In the genomic region with DNA sequence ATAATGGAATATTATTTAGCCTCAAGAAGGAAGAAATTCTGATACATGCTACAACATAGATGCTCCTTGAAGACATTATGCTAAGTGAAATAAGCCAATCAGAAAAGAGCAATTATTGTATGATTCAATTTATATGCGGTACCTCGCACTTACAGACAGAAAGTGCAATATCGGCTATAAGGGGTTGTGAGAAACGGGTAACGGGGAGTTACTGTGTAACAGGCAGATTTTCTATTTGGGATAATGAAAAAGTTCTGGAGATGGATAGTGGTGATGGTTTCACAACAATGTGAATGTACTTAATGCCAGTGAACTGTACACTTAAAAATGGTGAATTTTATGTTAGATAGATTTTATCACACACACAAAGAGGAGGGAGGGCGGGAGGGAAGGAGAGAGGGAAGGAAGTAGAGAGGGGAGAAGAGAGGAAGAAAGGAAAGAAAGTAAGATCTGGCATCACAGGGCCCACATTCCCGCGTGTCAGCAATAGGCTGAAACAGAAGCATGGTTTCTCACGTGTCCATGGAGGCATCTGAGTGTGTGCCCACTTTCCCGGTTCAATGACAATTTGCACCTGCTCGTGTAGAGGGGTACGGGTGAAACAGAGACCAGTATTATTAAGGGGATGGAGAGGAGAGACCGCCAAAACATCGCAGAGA, we compare ENCODE assay signal across 1 cellular context.
TF ChIP-seq lines count a peak whose summit lies in the region.

No MANE protein-coding gene starts in this region.

TF ChIP-seq in K562, 482 proteins besides CTCF, POLR2A, EP300 and RAD21 (continued from another document):
- TF ChIP-seq, protein P1, sequence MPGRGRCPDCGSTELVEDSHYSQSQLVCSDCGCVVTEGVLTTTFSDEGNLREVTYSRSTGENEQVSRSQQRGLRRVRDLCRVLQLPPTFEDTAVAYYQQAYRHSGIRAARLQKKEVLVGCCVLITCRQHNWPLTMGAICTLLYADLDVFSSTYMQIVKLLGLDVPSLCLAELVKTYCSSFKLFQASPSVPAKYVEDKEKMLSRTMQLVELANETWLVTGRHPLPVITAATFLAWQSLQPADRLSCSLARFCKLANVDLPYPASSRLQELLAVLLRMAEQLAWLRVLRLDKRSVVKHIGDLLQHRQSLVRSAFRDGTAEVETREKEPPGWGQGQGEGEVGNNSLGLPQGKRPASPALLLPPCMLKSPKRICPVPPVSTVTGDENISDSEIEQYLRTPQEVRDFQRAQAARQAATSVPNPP (IDR thresholded peaks at IDR 0.05; ENCODE audit: borderline replicate concordance, insufficient read depth, insufficient read length), result no peak
- TF ChIP-seq, protein P2, sequence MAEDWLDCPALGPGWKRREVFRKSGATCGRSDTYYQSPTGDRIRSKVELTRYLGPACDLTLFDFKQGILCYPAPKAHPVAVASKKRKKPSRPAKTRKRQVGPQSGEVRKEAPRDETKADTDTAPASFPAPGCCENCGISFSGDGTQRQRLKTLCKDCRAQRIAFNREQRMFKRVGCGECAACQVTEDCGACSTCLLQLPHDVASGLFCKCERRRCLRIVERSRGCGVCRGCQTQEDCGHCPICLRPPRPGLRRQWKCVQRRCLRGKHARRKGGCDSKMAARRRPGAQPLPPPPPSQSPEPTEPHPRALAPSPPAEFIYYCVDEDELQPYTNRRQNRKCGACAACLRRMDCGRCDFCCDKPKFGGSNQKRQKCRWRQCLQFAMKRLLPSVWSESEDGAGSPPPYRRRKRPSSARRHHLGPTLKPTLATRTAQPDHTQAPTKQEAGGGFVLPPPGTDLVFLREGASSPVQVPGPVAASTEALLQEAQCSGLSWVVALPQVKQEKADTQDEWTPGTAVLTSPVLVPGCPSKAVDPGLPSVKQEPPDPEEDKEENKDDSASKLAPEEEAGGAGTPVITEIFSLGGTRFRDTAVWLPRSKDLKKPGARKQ (CRISPR knock-in tag; IDR thresholded peaks at IDR 0.05), result peak; percentile 88
- TF ChIP-seq RB1 (IDR thresholded peaks at IDR 0.05; ENCODE audit: low read depth) (peak; percentile 14; the same call in 1 of the 2 replicates), FIP1L1 (IDR thresholded peaks at IDR 0.05; ENCODE audit: low read depth, low read length, poor library complexity, severe bottlenecking) (no peak), NCOR1 (IDR thresholded peaks at IDR 0.05) (no peak), BRD9 (IDR thresholded peaks at IDR 0.05; ENCODE audit: low read depth, partially characterized antibody) (peak; percentile 25), ZNF589 (CRISPR knock-in tag; IDR thresholded peaks at IDR 0.05; ENCODE audit: low read depth) (peak; percentile 66; the same call in 1 of the 2 replicates), PHF20 (IDR thresholded peaks at IDR 0.05; ENCODE audit: partially characterized antibody) (peak; percentile 32), MIER1 (IDR thresholded peaks at IDR 0.05; ENCODE audit: low read depth) (no peak), RHOXF2B (CRISPR knock-in tag; conservative IDR thresholded peaks at IDR 0.05) (0 out of 2 replicates have a peak, but pooled peaks have one; percentile 49), ZZZ3 (IDR thresholded peaks at IDR 0.05) (no peak), CBX5 (IDR thresholded peaks at IDR 0.05; ENCODE audit: borderline replicate concordance, low read depth) (peak; percentile 87), CBX1 (IDR thresholded peaks at IDR 0.05; ENCODE audit: low read depth) (0 out of 2 replicates have a peak, but pooled peaks have one; percentile 7), SMC3 (conservative IDR thresholded peaks at IDR 0.05; ENCODE audit: insufficient read depth, low read depth, low read length) (no peak), ZBED1 (IDR thresholded peaks at IDR 0.05) (no peak), U2AF1 (optimal IDR thresholded peaks at IDR 0.05; ENCODE audit: low read depth, low read length) (no peak), ELF4 (CRISPR knock-in tag; IDR thresholded peaks at IDR 0.05) (no peak), KAT7 (CRISPR knock-in tag; IDR thresholded peaks at IDR 0.05; ENCODE audit: borderline replicate concordance) (peak; percentile 61; the same call in 1 of the 2 replicates), TRIM24 (IDR thresholded peaks at IDR 0.05) (peak in 1 of 2 experiments; percentile 71; a peak in 2 of 4 replicates), TRIM28 (IDR thresholded peaks at IDR 0.05) (peak; percentile 79), CBX3 (IDR thresholded peaks at IDR 0.05; ENCODE audit: borderline replicate concordance in 1 of 2, low read length in 2 of 2) (peak in 1 of 2 experiments; percentile 93; a peak in 2 of 3 replicates)
- TF ChIP-seq, protein P3, sequence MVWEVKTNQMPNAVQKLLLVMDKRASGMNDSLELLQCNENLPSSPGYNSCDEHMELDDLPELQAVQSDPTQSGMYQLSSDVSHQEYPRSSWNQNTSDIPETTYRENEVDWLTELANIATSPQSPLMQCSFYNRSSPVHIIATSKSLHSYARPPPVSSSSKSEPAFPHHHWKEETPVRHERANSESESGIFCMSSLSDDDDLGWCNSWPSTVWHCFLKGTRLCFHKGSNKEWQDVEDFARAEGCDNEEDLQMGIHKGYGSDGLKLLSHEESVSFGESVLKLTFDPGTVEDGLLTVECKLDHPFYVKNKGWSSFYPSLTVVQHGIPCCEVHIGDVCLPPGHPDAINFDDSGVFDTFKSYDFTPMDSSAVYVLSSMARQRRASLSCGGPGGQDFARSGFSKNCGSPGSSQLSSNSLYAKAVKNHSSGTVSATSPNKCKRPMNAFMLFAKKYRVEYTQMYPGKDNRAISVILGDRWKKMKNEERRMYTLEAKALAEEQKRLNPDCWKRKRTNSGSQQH (CRISPR knock-in tag; IDR thresholded peaks at IDR 0.05), result 0 out of 2 replicates have a peak, but pooled peaks have one; percentile 42
- TF ChIP-seq, protein P4, sequence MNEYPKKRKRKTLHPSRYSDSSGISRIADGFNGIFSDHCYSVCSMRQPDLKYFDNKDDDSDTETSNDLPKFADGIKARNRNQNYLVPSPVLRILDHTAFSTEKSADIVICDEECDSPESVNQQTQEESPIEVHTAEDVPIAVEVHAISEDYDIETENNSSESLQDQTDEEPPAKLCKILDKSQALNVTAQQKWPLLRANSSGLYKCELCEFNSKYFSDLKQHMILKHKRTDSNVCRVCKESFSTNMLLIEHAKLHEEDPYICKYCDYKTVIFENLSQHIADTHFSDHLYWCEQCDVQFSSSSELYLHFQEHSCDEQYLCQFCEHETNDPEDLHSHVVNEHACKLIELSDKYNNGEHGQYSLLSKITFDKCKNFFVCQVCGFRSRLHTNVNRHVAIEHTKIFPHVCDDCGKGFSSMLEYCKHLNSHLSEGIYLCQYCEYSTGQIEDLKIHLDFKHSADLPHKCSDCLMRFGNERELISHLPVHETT (CRISPR knock-in tag; conservative IDR thresholded peaks at IDR 0.05 in 1 of 2, IDR thresholded peaks at IDR 0.05 in 1 of 2), result 0 out of 4 replicates have a peak, but pooled peaks of 1 of the 2 experiments have one; percentile 60
- TF ChIP-seq, protein P5, sequence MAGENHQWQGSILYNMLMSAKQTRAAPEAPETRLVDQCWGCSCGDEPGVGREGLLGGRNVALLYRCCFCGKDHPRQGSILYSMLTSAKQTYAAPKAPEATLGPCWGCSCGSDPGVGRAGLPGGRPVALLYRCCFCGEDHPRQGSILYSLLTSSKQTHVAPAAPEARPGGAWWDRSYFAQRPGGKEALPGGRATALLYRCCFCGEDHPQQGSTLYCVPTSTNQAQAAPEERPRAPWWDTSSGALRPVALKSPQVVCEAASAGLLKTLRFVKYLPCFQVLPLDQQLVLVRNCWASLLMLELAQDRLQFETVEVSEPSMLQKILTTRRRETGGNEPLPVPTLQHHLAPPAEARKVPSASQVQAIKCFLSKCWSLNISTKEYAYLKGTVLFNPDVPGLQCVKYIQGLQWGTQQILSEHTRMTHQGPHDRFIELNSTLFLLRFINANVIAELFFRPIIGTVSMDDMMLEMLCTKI (IDR thresholded peaks at IDR 0.05; ENCODE audit: partially characterized antibody), result no peak
- TF ChIP-seq, protein P6, sequence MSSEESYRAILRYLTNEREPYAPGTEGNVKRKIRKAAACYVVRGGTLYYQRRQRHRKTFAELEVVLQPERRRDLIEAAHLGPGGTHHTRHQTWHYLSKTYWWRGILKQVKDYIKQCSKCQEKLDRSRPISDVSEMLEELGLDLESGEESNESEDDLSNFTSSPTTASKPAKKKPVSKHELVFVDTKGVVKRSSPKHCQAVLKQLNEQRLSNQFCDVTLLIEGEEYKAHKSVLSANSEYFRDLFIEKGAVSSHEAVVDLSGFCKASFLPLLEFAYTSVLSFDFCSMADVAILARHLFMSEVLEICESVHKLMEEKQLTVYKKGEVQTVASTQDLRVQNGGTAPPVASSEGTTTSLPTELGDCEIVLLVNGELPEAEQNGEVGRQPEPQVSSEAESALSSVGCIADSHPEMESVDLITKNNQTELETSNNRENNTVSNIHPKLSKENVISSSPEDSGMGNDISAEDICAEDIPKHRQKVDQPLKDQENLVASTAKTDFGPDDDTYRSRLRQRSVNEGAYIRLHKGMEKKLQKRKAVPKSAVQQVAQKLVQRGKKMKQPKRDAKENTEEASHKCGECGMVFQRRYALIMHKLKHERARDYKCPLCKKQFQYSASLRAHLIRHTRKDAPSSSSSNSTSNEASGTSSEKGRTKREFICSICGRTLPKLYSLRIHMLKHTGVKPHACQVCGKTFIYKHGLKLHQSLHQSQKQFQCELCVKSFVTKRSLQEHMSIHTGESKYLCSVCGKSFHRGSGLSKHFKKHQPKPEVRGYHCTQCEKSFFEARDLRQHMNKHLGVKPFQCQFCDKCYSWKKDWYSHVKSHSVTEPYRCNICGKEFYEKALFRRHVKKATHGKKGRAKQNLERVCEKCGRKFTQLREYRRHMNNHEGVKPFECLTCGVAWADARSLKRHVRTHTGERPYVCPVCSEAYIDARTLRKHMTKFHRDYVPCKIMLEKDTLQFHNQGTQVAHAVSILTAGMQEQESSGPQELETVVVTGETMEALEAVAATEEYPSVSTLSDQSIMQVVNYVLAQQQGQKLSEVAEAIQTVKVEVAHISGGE (CRISPR knock-in tag; IDR thresholded peaks at IDR 0.05), result 0 out of 6 replicates have a peak, but pooled peaks of 1 of the 3 experiments have one; percentile 15
- TF ChIP-seq, protein P7, sequence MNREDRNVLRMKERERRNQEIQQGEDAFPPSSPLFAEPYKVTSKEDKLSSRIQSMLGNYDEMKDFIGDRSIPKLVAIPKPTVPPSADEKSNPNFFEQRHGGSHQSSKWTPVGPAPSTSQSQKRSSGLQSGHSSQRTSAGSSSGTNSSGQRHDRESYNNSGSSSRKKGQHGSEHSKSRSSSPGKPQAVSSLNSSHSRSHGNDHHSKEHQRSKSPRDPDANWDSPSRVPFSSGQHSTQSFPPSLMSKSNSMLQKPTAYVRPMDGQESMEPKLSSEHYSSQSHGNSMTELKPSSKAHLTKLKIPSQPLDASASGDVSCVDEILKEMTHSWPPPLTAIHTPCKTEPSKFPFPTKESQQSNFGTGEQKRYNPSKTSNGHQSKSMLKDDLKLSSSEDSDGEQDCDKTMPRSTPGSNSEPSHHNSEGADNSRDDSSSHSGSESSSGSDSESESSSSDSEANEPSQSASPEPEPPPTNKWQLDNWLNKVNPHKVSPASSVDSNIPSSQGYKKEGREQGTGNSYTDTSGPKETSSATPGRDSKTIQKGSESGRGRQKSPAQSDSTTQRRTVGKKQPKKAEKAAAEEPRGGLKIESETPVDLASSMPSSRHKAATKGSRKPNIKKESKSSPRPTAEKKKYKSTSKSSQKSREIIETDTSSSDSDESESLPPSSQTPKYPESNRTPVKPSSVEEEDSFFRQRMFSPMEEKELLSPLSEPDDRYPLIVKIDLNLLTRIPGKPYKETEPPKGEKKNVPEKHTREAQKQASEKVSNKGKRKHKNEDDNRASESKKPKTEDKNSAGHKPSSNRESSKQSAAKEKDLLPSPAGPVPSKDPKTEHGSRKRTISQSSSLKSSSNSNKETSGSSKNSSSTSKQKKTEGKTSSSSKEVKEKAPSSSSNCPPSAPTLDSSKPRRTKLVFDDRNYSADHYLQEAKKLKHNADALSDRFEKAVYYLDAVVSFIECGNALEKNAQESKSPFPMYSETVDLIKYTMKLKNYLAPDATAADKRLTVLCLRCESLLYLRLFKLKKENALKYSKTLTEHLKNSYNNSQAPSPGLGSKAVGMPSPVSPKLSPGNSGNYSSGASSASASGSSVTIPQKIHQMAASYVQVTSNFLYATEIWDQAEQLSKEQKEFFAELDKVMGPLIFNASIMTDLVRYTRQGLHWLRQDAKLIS (CRISPR knock-in tag; IDR thresholded peaks at IDR 0.05), result no peak; the same call in none of the 2 replicates
- TF ChIP-seq, protein P8, sequence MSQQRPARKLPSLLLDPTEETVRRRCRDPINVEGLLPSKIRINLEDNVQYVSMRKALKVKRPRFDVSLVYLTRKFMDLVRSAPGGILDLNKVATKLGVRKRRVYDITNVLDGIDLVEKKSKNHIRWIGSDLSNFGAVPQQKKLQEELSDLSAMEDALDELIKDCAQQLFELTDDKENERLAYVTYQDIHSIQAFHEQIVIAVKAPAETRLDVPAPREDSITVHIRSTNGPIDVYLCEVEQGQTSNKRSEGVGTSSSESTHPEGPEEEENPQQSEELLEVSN (IDR thresholded peaks at IDR 0.05; ENCODE audit: borderline replicate concordance in 1 of 2, extremely low read depth in 1 of 2, insufficient read depth in 1 of 2, insufficient read length in 1 of 2, low read depth in 1 of 2, low read length in 1 of 2, poor library complexity in 1 of 2, severe bottlenecking in 1 of 2), result peak; percentile 60 to 72
- TF ChIP-seq, protein P9, sequence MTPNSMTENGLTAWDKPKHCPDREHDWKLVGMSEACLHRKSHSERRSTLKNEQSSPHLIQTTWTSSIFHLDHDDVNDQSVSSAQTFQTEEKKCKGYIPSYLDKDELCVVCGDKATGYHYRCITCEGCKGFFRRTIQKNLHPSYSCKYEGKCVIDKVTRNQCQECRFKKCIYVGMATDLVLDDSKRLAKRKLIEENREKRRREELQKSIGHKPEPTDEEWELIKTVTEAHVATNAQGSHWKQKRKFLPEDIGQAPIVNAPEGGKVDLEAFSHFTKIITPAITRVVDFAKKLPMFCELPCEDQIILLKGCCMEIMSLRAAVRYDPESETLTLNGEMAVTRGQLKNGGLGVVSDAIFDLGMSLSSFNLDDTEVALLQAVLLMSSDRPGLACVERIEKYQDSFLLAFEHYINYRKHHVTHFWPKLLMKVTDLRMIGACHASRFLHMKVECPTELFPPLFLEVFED (CRISPR knock-in tag; conservative IDR thresholded peaks at IDR 0.05), result peak; percentile 37; the same call in 1 of the 2 replicates
- TF ChIP-seq, protein P10, sequence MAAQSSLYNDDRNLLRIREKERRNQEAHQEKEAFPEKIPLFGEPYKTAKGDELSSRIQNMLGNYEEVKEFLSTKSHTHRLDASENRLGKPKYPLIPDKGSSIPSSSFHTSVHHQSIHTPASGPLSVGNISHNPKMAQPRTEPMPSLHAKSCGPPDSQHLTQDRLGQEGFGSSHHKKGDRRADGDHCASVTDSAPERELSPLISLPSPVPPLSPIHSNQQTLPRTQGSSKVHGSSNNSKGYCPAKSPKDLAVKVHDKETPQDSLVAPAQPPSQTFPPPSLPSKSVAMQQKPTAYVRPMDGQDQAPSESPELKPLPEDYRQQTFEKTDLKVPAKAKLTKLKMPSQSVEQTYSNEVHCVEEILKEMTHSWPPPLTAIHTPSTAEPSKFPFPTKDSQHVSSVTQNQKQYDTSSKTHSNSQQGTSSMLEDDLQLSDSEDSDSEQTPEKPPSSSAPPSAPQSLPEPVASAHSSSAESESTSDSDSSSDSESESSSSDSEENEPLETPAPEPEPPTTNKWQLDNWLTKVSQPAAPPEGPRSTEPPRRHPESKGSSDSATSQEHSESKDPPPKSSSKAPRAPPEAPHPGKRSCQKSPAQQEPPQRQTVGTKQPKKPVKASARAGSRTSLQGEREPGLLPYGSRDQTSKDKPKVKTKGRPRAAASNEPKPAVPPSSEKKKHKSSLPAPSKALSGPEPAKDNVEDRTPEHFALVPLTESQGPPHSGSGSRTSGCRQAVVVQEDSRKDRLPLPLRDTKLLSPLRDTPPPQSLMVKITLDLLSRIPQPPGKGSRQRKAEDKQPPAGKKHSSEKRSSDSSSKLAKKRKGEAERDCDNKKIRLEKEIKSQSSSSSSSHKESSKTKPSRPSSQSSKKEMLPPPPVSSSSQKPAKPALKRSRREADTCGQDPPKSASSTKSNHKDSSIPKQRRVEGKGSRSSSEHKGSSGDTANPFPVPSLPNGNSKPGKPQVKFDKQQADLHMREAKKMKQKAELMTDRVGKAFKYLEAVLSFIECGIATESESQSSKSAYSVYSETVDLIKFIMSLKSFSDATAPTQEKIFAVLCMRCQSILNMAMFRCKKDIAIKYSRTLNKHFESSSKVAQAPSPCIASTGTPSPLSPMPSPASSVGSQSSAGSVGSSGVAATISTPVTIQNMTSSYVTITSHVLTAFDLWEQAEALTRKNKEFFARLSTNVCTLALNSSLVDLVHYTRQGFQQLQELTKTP (IDR thresholded peaks at IDR 0.05; ENCODE audit: low read depth in 1 of 2, partially characterized antibody in 2 of 2), result peak in 1 of 2 experiments; percentile 41
